Comparison of ENCODE assay signal across 16 cellular contexts in genomic region chr2:84911135-84911678, GRCh38. TPM values are rescaled to one million over a fixed set of nuclear protein-coding genes. Genes with fewer than 3 reads are reported as not detected.
DNase-seq lines count a peak whose midpoint lies in the region; ATAC-seq, FAIRE-seq and TF ChIP-seq lines count a peak whose summit lies in the region.
"Had no signal": no experiment of that assay in that cellular context is flagged by ENCODE, and none has a peak within 500 bp of the region (broad histone marks: within the 10 kb centered on the region; RNA-seq: fewer than 3 reads in every experiment).

No MANE protein-coding gene starts in this region.

- intact Hi-C loops in HepG2 (cut with micrococcal nuclease; ENCODE audit: unreplicated experiment) (no loop called here), right lobe of liver (cut with DNase I) (no loop called here), esophagus muscularis mucosa (cut with DNase I) (no loop called here)

- H3K4me1 Mint-ChIP-seq in T-helper 1 cell treated with Interleukin-12 subunit alpha and Interleukin-12 subunit beta and Interleukin-4 antibody, amounts not matched to agents 30 μg/mL and 1 μg/mL, for 36 hours (ENCODE audit: low read depth), result peaks cover 45% of the 10 kb centered on the region
- peaks cover 43% of the 10 kb centered on the region for H3K4me1 Mint-ChIP-seq in stimulated activated effector memory CD8-positive, alpha-beta T cell treated with anti-CD3 and anti-CD28 coated beads, Interleukin-12 subunit alpha, Interleukin-12 subunit beta, amount 100 ng/mL, for 72 hours

- H3K36me3 ChIP-seq in HepG2 (replicated peaks in 1 of 2; ENCODE audit: control insufficient read depth in 1 of 2, insufficient read depth in 2 of 2, low read length in 2 of 2) (no peaks in the 10 kb centered on the region), right lobe of liver (no peaks in the 10 kb centered on the region), esophagus muscularis mucosa (peaks cover 0 to 5% (median 2%) of the 10 kb centered on the region in 4 donors)

- peaks cover 4% of the 10 kb centered on the region for H3K79me2 ChIP-seq in HepG2 (ENCODE audit: insufficient read depth, low read length)

- in situ Hi-C loops in HepG2 (cut with HindIII; ENCODE audit: extremely low pct_ligation_motif_present, low pct_unique_long_range_greater_than_20kb), result no loop called here

- H3K27ac ChIP-seq in HepG2 (ENCODE audit: extremely low read length, insufficient read depth, low read length) (no peak overlapping the region), right lobe of liver (no peak overlapping the region), esophagus muscularis mucosa (replicated peaks in 1 of 4) (no peak overlapping the region)
- H3K27ac ChIP-seq: 22Rv1, GM23248 had no signal

- no peak for TF ChIP-seq CTCF in HepG2 (CRISPR knock-in tag; IDR thresholded peaks at IDR 0.05)
- TF ChIP-seq CTCF in right lobe of liver (IDR thresholded peaks at IDR 0.05), result no peak
- no peak for TF ChIP-seq CTCF in esophagus muscularis mucosa (IDR thresholded peaks at IDR 0.05)

- POLR2A ChIA-PET in HepG2 (lab: Yijun Ruan, JAX), result no interaction called here

- no peak for DNase-seq in T-helper 1 cell
- no peak for DNase-seq in HepG2 (ENCODE audit: low spot score)
- DNase-seq in right lobe of liver, result no peak
- peak; percentile 12 for DNase-seq in esophagus muscularis mucosa (ENCODE audit: extremely low spot score)
- no peak for DNase-seq in stimulated activated effector memory CD8-positive, alpha-beta T cell treated with anti-CD3 and anti-CD28 coated beads, Interleukin-12 subunit alpha, Interleukin-12 subunit beta, amount 100 ng/mL, for 72 hours (ENCODE audit: low spot score in 2 of 2)
- DNase-seq: CD4-positive, CD25-positive, alpha-beta regulatory T cell; DMS 273 treated with DMSO at 0.1 percent for 48 hours; GM23248 had no signal

- H3K27me3 Mint-ChIP-seq in T-helper 1 cell treated with Interleukin-12 subunit alpha and Interleukin-12 subunit beta and Interleukin-4 antibody, amounts not matched to agents 30 μg/mL and 1 μg/mL, for 36 hours (ENCODE audit: low read depth), result no peaks in the 10 kb centered on the region
- H3K27me3 Mint-ChIP-seq: CD4-positive, CD25-positive, alpha-beta regulatory T cell had no signal

- no peak overlapping the region for H3K4me3 Mint-ChIP-seq in T-helper 1 cell treated with Interleukin-12 subunit alpha and Interleukin-12 subunit beta and Interleukin-4 antibody, amounts not matched to agents 30 μg/mL and 1 μg/mL, for 36 hours
- H3K4me3 Mint-ChIP-seq in stimulated activated effector memory CD8-positive, alpha-beta T cell treated with anti-CD3 and anti-CD28 coated beads, Interleukin-12 subunit alpha, Interleukin-12 subunit beta, amount 100 ng/mL, for 72 hours, result no peak overlapping the region

- peaks cover 45% of the 10 kb centered on the region for H3K36me3 Mint-ChIP-seq in T-helper 1 cell treated with Interleukin-12 subunit alpha and Interleukin-12 subunit beta and Interleukin-4 antibody, amounts not matched to agents 30 μg/mL and 1 μg/mL, for 36 hours (ENCODE audit: low read depth)
- H3K36me3 Mint-ChIP-seq in stimulated activated effector memory CD8-positive, alpha-beta T cell treated with anti-CD3 and anti-CD28 coated beads, Interleukin-12 subunit alpha, Interleukin-12 subunit beta, amount 100 ng/mL, for 72 hours, result peaks cover 40% of the 10 kb centered on the region

- no peak for FAIRE-seq in HepG2 (lab: Jason Lieb, UNC)
- FAIRE-seq: GM12878, GM18507, H54 had no signal

- BruUV-seq in HepG2 (replicated peaks; lab: Mats Ljungman, UMichigan), result no TSS peak

- H3K4me3 ChIP-seq in HepG2 (replicated peaks in 1 of 3; ENCODE audit: insufficient read depth in 1 of 3, low read depth in 2 of 3, low read length in 3 of 3) (no peak overlapping the region), right lobe of liver (no peak overlapping the region), esophagus muscularis mucosa (no peak overlapping the region)
- H3K4me3 ChIP-seq: GM12878, GM23248 had no signal

- no peak overlapping the region for H2AFZ ChIP-seq in HepG2 (ENCODE audit: low read length)
- H2AFZ ChIP-seq: GM23248 had no signal

- H3K9me3 ChIP-seq in HepG2 (ENCODE audit: low read length), result peaks cover 5% of the 10 kb centered on the region; the same call in 1 of the 2 replicates
- no peaks in the 10 kb centered on the region for H3K9me3 ChIP-seq in right lobe of liver
- no peaks in the 10 kb centered on the region for H3K9me3 ChIP-seq in esophagus muscularis mucosa

- H3K27ac Mint-ChIP-seq in T-helper 1 cell treated with Interleukin-12 subunit alpha and Interleukin-12 subunit beta and Interleukin-4 antibody, amounts not matched to agents 30 μg/mL and 1 μg/mL, for 36 hours, result peak overlapping the region; percentile 45
- peak overlapping the region; percentile 6 for H3K27ac Mint-ChIP-seq in stimulated activated effector memory CD8-positive, alpha-beta T cell treated with anti-CD3 and anti-CD28 coated beads, Interleukin-12 subunit alpha, Interleukin-12 subunit beta, amount 100 ng/mL, for 72 hours

- H3K9me3 Mint-ChIP-seq in T-helper 1 cell treated with Interleukin-12 subunit alpha and Interleukin-12 subunit beta and Interleukin-4 antibody, amounts not matched to agents 30 μg/mL and 1 μg/mL, for 36 hours, result peaks cover 18% of the 10 kb centered on the region
- peaks cover 9% of the 10 kb centered on the region for H3K9me3 Mint-ChIP-seq in stimulated activated effector memory CD8-positive, alpha-beta T cell treated with anti-CD3 and anti-CD28 coated beads, Interleukin-12 subunit alpha, Interleukin-12 subunit beta, amount 100 ng/mL, for 72 hours

- 80% methylated on average over 5 of the region's 5 CpGs for WGBS in HepG2 (ENCODE audit: low lambda C conversion rate)
- 90% methylated on average over 5 of the region's 5 CpGs for WGBS in right lobe of liver (ENCODE audit: insufficient coverage, low coverage, low lambda C conversion rate, missing lambda C conversion rate)
- WGBS in esophagus muscularis mucosa, result 96% methylated on average over 5 of the region's 5 CpGs

- H3K4me1 ChIP-seq in HepG2 (ENCODE audit: insufficient read depth, low read length) (peaks cover 23% of the 10 kb centered on the region), right lobe of liver (no peaks in the 10 kb centered on the region), esophagus muscularis mucosa (peaks cover 5 to 15% (median 12%) of the 10 kb centered on the region in 4 donors)

- H3K27me3 ChIP-seq in HepG2 (ENCODE audit: control insufficient read depth in 1 of 2, insufficient read depth in 2 of 2, low read length in 2 of 2) (no peaks in the 10 kb centered on the region; a peak in 1 of 5 replicates), right lobe of liver (no peaks in the 10 kb centered on the region), esophagus muscularis mucosa (no peaks in the 10 kb centered on the region)

- H3K4me2 ChIP-seq in HepG2 (ENCODE audit: low read depth, low read length), result no peak overlapping the region

- CTCF ChIA-PET in HepG2 (lab: Yijun Ruan, JAX; ENCODE audit: low intra/inter-chr PET ratio, low total read pairs), result no interaction called here

- H3K9ac ChIP-seq in HepG2 (ENCODE audit: insufficient read depth, low read depth, low read length), result no peak overlapping the region
- H3K9ac ChIP-seq: GM23248 had no signal

- ATAC-seq in HepG2 (no peak), right lobe of liver (no peak), GM19463 (IDR thresholded peaks at IDR 0.05; ENCODE audit: unreplicated experiment) (no peak), HG03378 (IDR thresholded peaks at IDR 0.05; ENCODE audit: unreplicated experiment) (no peak)
- no peak for ATAC-seq in stimulated activated effector memory CD8-positive, alpha-beta T cell treated with anti-CD3 and anti-CD28 coated beads, Interleukin-12 subunit alpha, Interleukin-12 subunit beta, amount 100 ng/mL, for 72 hours
- ATAC-seq: GM12878, HCT116 had no signal

- TF ChIP-seq EP300 in HepG2 (IDR thresholded peaks at IDR 0.05; ENCODE audit: low read depth in 2 of 2, low read length in 2 of 2) (no peak), HepG2 (CRISPR knock-in tag; IDR thresholded peaks at IDR 0.05; ENCODE audit: borderline replicate concordance) (no peak), esophagus muscularis mucosa (IDR thresholded peaks at IDR 0.05) (no peak)

- TF ChIP-seq POLR2A in HepG2 (IDR thresholded peaks at IDR 0.05; ENCODE audit: insufficient read depth in 1 of 2, low read depth in 2 of 2, low read length in 2 of 2), result no peak
- no peak for TF ChIP-seq POLR2A in right lobe of liver (IDR thresholded peaks at IDR 0.05)
- TF ChIP-seq POLR2A in esophagus muscularis mucosa (IDR thresholded peaks at IDR 0.05; ENCODE audit: low read depth), result no peak

- H4K20me1 ChIP-seq in HepG2 (ENCODE audit: insufficient read depth, low read length), result no peaks in the 10 kb centered on the region

- no peak for TF ChIP-seq RAD21 in HepG2 (CRISPR knock-in tag; IDR thresholded peaks at IDR 0.05)

RNA-seq across cellular contexts. Expression of gene TMSB10, which starts 5.8 kb away (rescaled TPM):
- 708 and 754 TPM in 2 replicates for total RNA-seq in HepG2 (2016; rRNA removed; fragmentation: Illumina TruSeq; extraction: Trizol)
- total RNA-seq in HepG2 (2016; cell fraction: cytosol; rRNA removed; fragmentation: Illumina TruSeq; extraction: Trizol; ENCODE audit: low read depth), result 577 and 682 TPM in 2 replicates
- 702 and 711 TPM in 2 replicates for total RNA-seq in HepG2 (2016; cell fraction: insoluble cytoplasmic fraction; rRNA removed; fragmentation: Illumina TruSeq; extraction: Trizol)
- 753 and 798 TPM in 2 replicates for total RNA-seq in HepG2 (2016; cell fraction: membrane; rRNA removed; fragmentation: Illumina TruSeq; extraction: Trizol)
- 206 and 246 TPM in 2 replicates for total RNA-seq in HepG2 (2016; cell fraction: nucleus; rRNA removed; fragmentation: Illumina TruSeq; extraction: Trizol)
- polyA plus RNA-seq in HepG2 (2011; rRNA removed), result 528 and 665 TPM in 2 replicates
- 1,060 and 1,065 TPM in 2 replicates for polyA plus RNA-seq in HepG2 (2011; cell fraction: cytosol; rRNA removed)
- 311 and 445 TPM in 2 replicates for polyA plus RNA-seq in HepG2 (2011; cell fraction: nucleus; rRNA removed)
- 917 and 1,099 TPM in 2 replicates for polyA plus RNA-seq in HepG2 (2012)
- polyA plus RNA-seq in HepG2 (2016; cell fraction: cytosol; fragmentation: Illumina TruSeq; extraction: Trizol; ENCODE audit: low read depth), result 700 and 865 TPM in 2 replicates
- 669 and 773 TPM in 2 replicates for polyA plus RNA-seq in HepG2 (2016; cell fraction: insoluble cytoplasmic fraction; fragmentation: Illumina TruSeq; extraction: Trizol; ENCODE audit: low read depth)
- 819 and 872 TPM in 2 replicates for polyA plus RNA-seq in HepG2 (2016; cell fraction: membrane; fragmentation: Illumina TruSeq; extraction: Trizol; ENCODE audit: low read depth)
- polyA plus RNA-seq in HepG2 (2016; cell fraction: nucleus; fragmentation: Illumina TruSeq; extraction: Trizol; ENCODE audit: insufficient read depth, low read depth), result 429 and 431 TPM in 2 replicates
- polyA minus RNA-seq in HepG2 (2011; rRNA and poly(A)+ RNA removed; ENCODE audit: low replicate concordance), result 67.4 and 236 TPM in 2 replicates
- 123 and 157 TPM in 2 replicates for polyA minus RNA-seq in HepG2 (2011; cell fraction: cytosol; rRNA and poly(A)+ RNA removed)
- 35.6 and 38.8 TPM in 2 replicates for polyA minus RNA-seq in HepG2 (2011; cell fraction: nucleus; rRNA and poly(A)+ RNA removed)
- total RNA-seq in right lobe of liver, result 100 to 1,000 TPM in 5 of 6 experiments, 10 to 100 TPM in 1; 77.3 to 814 (median 270) TPM
- 1,000 to 10,000 TPM; 1,300 to 2,755 (median 1,711) TPM for total RNA-seq in esophagus muscularis mucosa

RNA-seq across cellular contexts. Expression of gene TRABD2A, which starts 30.3 kb away (rescaled TPM):
- total RNA-seq in HepG2 (2016; rRNA removed; fragmentation: Illumina TruSeq; extraction: Trizol) (0.36 TPM in 1 of 2 replicates, not detected in the other), right lobe of liver (1 to 10 TPM in 1 of 6 experiments, under 1 TPM in 4, not detected in 1; 0.20 to 2.4 (median 0.43) TPM), esophagus muscularis mucosa (1 to 10 TPM; 1.2 to 3.0 (median 2.1) TPM)
- not detected in 2 replicates for total RNA-seq in HepG2 (2016; cell fraction: cytosol; rRNA removed; fragmentation: Illumina TruSeq; extraction: Trizol; ENCODE audit: low read depth)
- total RNA-seq in HepG2 (2016; cell fraction: insoluble cytoplasmic fraction; rRNA removed; fragmentation: Illumina TruSeq; extraction: Trizol), result 0.09 TPM in 1 of 2 replicates, not detected in the other
- total RNA-seq in HepG2 (2016; cell fraction: membrane; rRNA removed; fragmentation: Illumina TruSeq; extraction: Trizol), result 0.38 TPM in 1 of 2 replicates, not detected in the other
- total RNA-seq in HepG2 (2016; cell fraction: nucleus; rRNA removed; fragmentation: Illumina TruSeq; extraction: Trizol), result 0.34 TPM in 1 of 2 replicates, not detected in the other
- polyA plus RNA-seq in HepG2 (2011; rRNA removed), result 0.15 and 0.21 TPM in 2 replicates
- polyA plus RNA-seq in HepG2 (2011; cell fraction: cytosol; rRNA removed), result 0.21 TPM in 1 of 2 replicates, not detected in the other
- polyA plus RNA-seq in HepG2 (2011; cell fraction: nucleus; rRNA removed), result 0.12 TPM in 1 of 2 replicates, not detected in the other
- 0.13 and 0.25 TPM in 2 replicates for polyA plus RNA-seq in HepG2 (2012)
- polyA plus RNA-seq in HepG2 (2016; cell fraction: cytosol; fragmentation: Illumina TruSeq; extraction: Trizol; ENCODE audit: low read depth), result 0.28 TPM in 1 of 2 replicates, not detected in the other
- polyA plus RNA-seq in HepG2 (2016; cell fraction: insoluble cytoplasmic fraction; fragmentation: Illumina TruSeq; extraction: Trizol; ENCODE audit: low read depth), result not detected in 2 replicates
- 0.06 TPM in 1 of 2 replicates, not detected in the other for polyA plus RNA-seq in HepG2 (2016; cell fraction: membrane; fragmentation: Illumina TruSeq; extraction: Trizol; ENCODE audit: low read depth)
- polyA plus RNA-seq in HepG2 (2016; cell fraction: nucleus; fragmentation: Illumina TruSeq; extraction: Trizol; ENCODE audit: insufficient read depth, low read depth), result not detected in 2 replicates
- 0.16 and 246 TPM in 2 replicates for polyA minus RNA-seq in HepG2 (2011; rRNA and poly(A)+ RNA removed; ENCODE audit: low replicate concordance)
- polyA minus RNA-seq in HepG2 (2011; cell fraction: cytosol; rRNA and poly(A)+ RNA removed), result not detected in 2 replicates
- 0.50 TPM in 1 of 2 replicates, not detected in the other for polyA minus RNA-seq in HepG2 (2011; cell fraction: nucleus; rRNA and poly(A)+ RNA removed)

RNA-seq across cellular contexts. Expression of gene KCMF1, which starts 59.8 kb away (rescaled TPM):
- 62.1 and 64.6 TPM in 2 replicates for total RNA-seq in HepG2 (2016; rRNA removed; fragmentation: Illumina TruSeq; extraction: Trizol)
- 70.3 and 83.0 TPM in 2 replicates for total RNA-seq in HepG2 (2016; cell fraction: cytosol; rRNA removed; fragmentation: Illumina TruSeq; extraction: Trizol; ENCODE audit: low read depth)
- total RNA-seq in HepG2 (2016; cell fraction: insoluble cytoplasmic fraction; rRNA removed; fragmentation: Illumina TruSeq; extraction: Trizol), result 58.7 and 60.0 TPM in 2 replicates
- 130 and 138 TPM in 2 replicates for total RNA-seq in HepG2 (2016; cell fraction: membrane; rRNA removed; fragmentation: Illumina TruSeq; extraction: Trizol)
- 26.8 and 30.5 TPM in 2 replicates for total RNA-seq in HepG2 (2016; cell fraction: nucleus; rRNA removed; fragmentation: Illumina TruSeq; extraction: Trizol)
- polyA plus RNA-seq in HepG2 (2011; rRNA removed), result 84.0 and 116 TPM in 2 replicates
- polyA plus RNA-seq in HepG2 (2011; cell fraction: cytosol; rRNA removed), result 56.6 and 82.6 TPM in 2 replicates
- polyA plus RNA-seq in HepG2 (2011; cell fraction: nucleus; rRNA removed), result 32.2 and 32.7 TPM in 2 replicates
- 88.5 and 102 TPM in 2 replicates for polyA plus RNA-seq in HepG2 (2012)
- 102 and 116 TPM in 2 replicates for polyA plus RNA-seq in HepG2 (2016; cell fraction: cytosol; fragmentation: Illumina TruSeq; extraction: Trizol; ENCODE audit: low read depth)
- 68.3 and 73.2 TPM in 2 replicates for polyA plus RNA-seq in HepG2 (2016; cell fraction: insoluble cytoplasmic fraction; fragmentation: Illumina TruSeq; extraction: Trizol; ENCODE audit: low read depth)
- 124 and 125 TPM in 2 replicates for polyA plus RNA-seq in HepG2 (2016; cell fraction: membrane; fragmentation: Illumina TruSeq; extraction: Trizol; ENCODE audit: low read depth)
- polyA plus RNA-seq in HepG2 (2016; cell fraction: nucleus; fragmentation: Illumina TruSeq; extraction: Trizol; ENCODE audit: insufficient read depth, low read depth), result 42.2 and 45.3 TPM in 2 replicates
- polyA minus RNA-seq in HepG2 (2011; rRNA and poly(A)+ RNA removed; ENCODE audit: low replicate concordance), result 60.2 and 78.6 TPM in 2 replicates
- 66.3 and 77.2 TPM in 2 replicates for polyA minus RNA-seq in HepG2 (2011; cell fraction: cytosol; rRNA and poly(A)+ RNA removed)
- 32.3 and 45.8 TPM in 2 replicates for polyA minus RNA-seq in HepG2 (2011; cell fraction: nucleus; rRNA and poly(A)+ RNA removed)
- total RNA-seq in right lobe of liver, result 10 to 100 TPM; 28.6 to 45.3 (median 35.4) TPM
- total RNA-seq in esophagus muscularis mucosa, result 10 to 100 TPM; 48.0 to 73.1 (median 65.4) TPM
